Comparison of ENCODE assay signal across 1 cellular context in the genomic region with DNA sequence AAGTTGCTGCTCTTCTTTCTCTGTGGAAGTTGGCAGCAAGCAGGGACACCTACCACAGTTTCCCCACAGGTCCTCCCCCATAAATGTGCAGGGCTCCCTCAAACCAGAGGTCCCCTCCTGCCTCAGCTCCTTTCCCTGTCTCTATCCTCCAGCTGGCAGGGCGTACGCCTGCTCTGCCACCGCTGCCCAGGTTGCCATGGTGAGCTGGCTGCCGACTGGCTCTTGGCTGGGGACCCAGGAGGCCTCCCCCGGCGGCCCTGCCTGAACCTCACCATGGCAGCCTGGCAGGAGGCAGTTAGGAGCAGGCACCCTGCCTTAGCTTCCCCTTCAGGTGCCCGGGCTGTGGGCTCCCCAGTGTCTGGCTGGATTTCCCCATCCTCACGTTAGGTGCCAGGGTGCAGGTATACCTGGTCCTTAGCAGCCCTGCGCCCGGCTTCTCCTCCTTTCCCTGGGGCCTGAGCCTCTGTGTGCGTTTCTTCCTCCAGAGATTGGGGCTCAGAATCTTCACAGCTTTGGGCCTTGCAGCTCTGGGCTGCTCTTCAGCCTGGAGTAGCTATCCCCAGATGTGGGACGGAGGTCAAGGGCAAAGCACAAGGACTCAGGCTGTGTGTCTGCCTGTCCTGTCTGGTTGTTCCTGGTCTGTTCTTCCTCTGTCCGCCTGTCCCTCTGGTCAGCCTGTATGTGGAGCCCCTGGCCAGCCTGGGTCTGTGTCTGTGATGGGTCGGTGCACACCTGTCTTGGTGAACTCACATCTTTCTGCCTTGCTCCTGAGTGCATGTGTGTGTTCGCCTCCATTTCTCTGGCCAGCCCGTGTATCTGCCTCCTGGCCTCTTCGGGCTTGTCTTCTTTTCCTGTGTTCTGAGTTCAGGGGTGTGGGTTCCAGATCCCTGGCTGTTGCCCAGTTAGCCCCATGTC.
TF ChIP-seq lines count a peak whose summit lies in the region.

No MANE protein-coding gene starts in this region.

TF ChIP-seq in liver, 16 proteins besides CTCF, POLR2A, EP300 and RAD21:
- TF ChIP-seq HNF4A (conservative IDR thresholded peaks at IDR 0.05) (peak in 1 of 2 donors; percentile 18), RXRA (IDR thresholded peaks at IDR 0.05) (peak; percentile 49 to 51)
- TF ChIP-seq, protein P1, sequence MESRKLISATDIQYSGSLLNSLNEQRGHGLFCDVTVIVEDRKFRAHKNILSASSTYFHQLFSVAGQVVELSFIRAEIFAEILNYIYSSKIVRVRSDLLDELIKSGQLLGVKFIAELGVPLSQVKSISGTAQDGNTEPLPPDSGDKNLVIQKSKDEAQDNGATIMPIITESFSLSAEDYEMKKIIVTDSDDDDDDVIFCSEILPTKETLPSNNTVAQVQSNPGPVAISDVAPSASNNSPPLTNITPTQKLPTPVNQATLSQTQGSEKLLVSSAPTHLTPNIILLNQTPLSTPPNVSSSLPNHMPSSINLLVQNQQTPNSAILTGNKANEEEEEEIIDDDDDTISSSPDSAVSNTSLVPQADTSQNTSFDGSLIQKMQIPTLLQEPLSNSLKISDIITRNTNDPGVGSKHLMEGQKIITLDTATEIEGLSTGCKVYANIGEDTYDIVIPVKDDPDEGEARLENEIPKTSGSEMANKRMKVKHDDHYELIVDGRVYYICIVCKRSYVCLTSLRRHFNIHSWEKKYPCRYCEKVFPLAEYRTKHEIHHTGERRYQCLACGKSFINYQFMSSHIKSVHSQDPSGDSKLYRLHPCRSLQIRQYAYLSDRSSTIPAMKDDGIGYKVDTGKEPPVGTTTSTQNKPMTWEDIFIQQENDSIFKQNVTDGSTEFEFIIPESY (IDR thresholded peaks at IDR 0.05), result no peak
TF ChIP-seq in liver: peak in this region for 2.
